Comparison of ENCODE assay signal across 15 cellular contexts in genomic region chr1:111833334-111833733, GRCh38.
DNase-seq lines count a peak whose midpoint lies in the region; ATAC-seq and TF ChIP-seq lines count a peak whose summit lies in the region.
"Had no signal": no experiment of that assay in that cellular context is flagged by ENCODE, and none has a peak within 500 bp of the region (broad histone marks: within the 10 kb centered on the region; RNA-seq: fewer than 3 reads in every experiment).

No MANE protein-coding gene starts in this region.

- no peak for ATAC-seq in HG03139 (IDR thresholded peaks at IDR 0.05; ENCODE audit: unreplicated experiment)
- no peak for ATAC-seq in GM21526 (IDR thresholded peaks at IDR 0.05; ENCODE audit: low FRiP score, unreplicated experiment)
- ATAC-seq in activated CD4-positive, alpha-beta T cell treated with anti-CD3 and anti-CD28 coated beads for 36 hours: no peak

- no peak overlapping the region for H2BK120ac ChIP-seq in mesendoderm (ENCODE audit: low read depth, low read length)

- H3K27ac ChIP-seq in mesendoderm (ENCODE audit: low read depth, low read length): no peak overlapping the region
- H3K27ac ChIP-seq: PC-9, thoracic aorta had no signal

- no peak overlapping the region for H4K8ac ChIP-seq in mesendoderm (ENCODE audit: low read depth, low read length)

- intact Hi-C loops in activated CD4-positive, alpha-beta T cell treated with anti-CD3 and anti-CD28 coated beads for 36 hours (cut with DNase I, micrococcal nuclease): no loop called here

- no peaks in the 10 kb centered on the region for H3K9me3 Mint-ChIP-seq in activated CD4-positive, alpha-beta T cell treated with anti-CD3 and anti-CD28 coated beads for 36 hours (ENCODE audit: low read depth)
- H3K9me3 Mint-ChIP-seq: T-helper 1 cell treated with Interleukin-12 subunit alpha and Interleukin-12 subunit beta and Interleukin-4 antibody, amounts not matched to agents 30 μg/mL and 1 μg/mL, for 36 hours had no signal

- H3K4me3 ChIP-seq in cardiac fibroblast (replicated peaks in 1 of 2; ENCODE audit: low read depth in 2 of 2, low read length in 2 of 2) (no peak overlapping the region), mesendoderm (ENCODE audit: low read length) (no peak overlapping the region)
- H3K4me3 ChIP-seq: lung, PC-9, thoracic aorta had no signal

- H2AK5ac ChIP-seq in mesendoderm (ENCODE audit: low read length): no peak overlapping the region

- H3K4me2 ChIP-seq in mesendoderm (ENCODE audit: low read length): no peak overlapping the region
- H3K4me2 ChIP-seq: PC-9 had no signal

- H3K79me1 ChIP-seq in mesendoderm (ENCODE audit: low read length): no peaks in the 10 kb centered on the region

- POLR2A ChIA-PET in activated CD4-positive, alpha-beta T cell treated with anti-CD3 and anti-CD28 coated beads for 36 hours (lab: Charles Lee): no interaction called here

- no peak overlapping the region for H3K27ac Mint-ChIP-seq in activated CD4-positive, alpha-beta T cell treated with anti-CD3 and anti-CD28 coated beads for 36 hours
- H3K27ac Mint-ChIP-seq: T-helper 1 cell treated with Interleukin-12 subunit alpha and Interleukin-12 subunit beta and Interleukin-4 antibody, amounts not matched to agents 30 μg/mL and 1 μg/mL, for 36 hours had no signal

- no peaks in the 10 kb centered on the region for H3K4me1 ChIP-seq in mesendoderm (ENCODE audit: control insufficient read depth, low read depth, low read length)

- no peak overlapping the region for H3K23ac ChIP-seq in mesendoderm (ENCODE audit: low read length)

- H3K79me2 ChIP-seq in mesendoderm (ENCODE audit: control insufficient read depth, insufficient read depth, low read length): no peaks in the 10 kb centered on the region

- no peak overlapping the region for H3K18ac ChIP-seq in mesendoderm (ENCODE audit: low read length)

- H3K36me3 Mint-ChIP-seq in activated CD4-positive, alpha-beta T cell treated with anti-CD3 and anti-CD28 coated beads for 36 hours (ENCODE audit: low read depth): no peaks in the 10 kb centered on the region
- H3K36me3 Mint-ChIP-seq: IgD-negative memory B cell had no signal

- peaks cover 20% of the 10 kb centered on the region for H3K27me3 Mint-ChIP-seq in activated CD4-positive, alpha-beta T cell treated with anti-CD3 and anti-CD28 coated beads for 36 hours

- H3K36me3 ChIP-seq in mesendoderm (ENCODE audit: control insufficient read depth, insufficient read depth, low read length): no peaks in the 10 kb centered on the region
- H3K36me3 ChIP-seq: thoracic aorta had no signal

- H3K4me1 Mint-ChIP-seq in activated CD4-positive, alpha-beta T cell treated with anti-CD3 and anti-CD28 coated beads for 36 hours: no peaks in the 10 kb centered on the region

- WGBS in mesendoderm (ENCODE audit: extremely low coverage, insufficient coverage, low lambda C conversion rate): no CpG with 5 or more reads among the region's 4 CpGs

- DNase-seq in ELR (ENCODE audit: low read depth) (peak; percentile 6), M059J (ENCODE audit: low read depth) (peak; percentile 6), cardiac fibroblast (ENCODE audit: low read depth in 2 of 2) (peak; percentile 6 to 10), mesendoderm (peak; percentile 32), NCI-H345 treated with DMSO at 0.1 percent for 48 hours (lab: John Stamatoyannopoulos, UW; ENCODE audit: unreplicated experiment) (no peak)
- no peak for DNase-seq in activated CD4-positive, alpha-beta T cell treated with anti-CD3 and anti-CD28 coated beads for 36 hours
- DNase-seq: activated CD4-positive, alpha-beta T cell treated with anti-CD3 and anti-CD28 coated beads for 48 hours; aorta; PC-9 had no signal

- no peak overlapping the region for H3K4me3 Mint-ChIP-seq in activated CD4-positive, alpha-beta T cell treated with anti-CD3 and anti-CD28 coated beads for 36 hours
- H3K4me3 Mint-ChIP-seq: IgD-negative memory B cell; T-helper 1 cell treated with Interleukin-12 subunit alpha and Interleukin-12 subunit beta and Interleukin-4 antibody, amounts not matched to agents 30 μg/mL and 1 μg/mL, for 36 hours had no signal

- H3K9ac ChIP-seq in mesendoderm (ENCODE audit: low read length): no peak overlapping the region

- H3K4ac ChIP-seq in mesendoderm (ENCODE audit: low read depth, low read length): no peak overlapping the region

- H2BK15ac ChIP-seq in mesendoderm (replicated peaks; ENCODE audit: low read depth): no peak overlapping the region

- no peak overlapping the region for H4K5ac ChIP-seq in mesendoderm (ENCODE audit: low read length)

- TF ChIP-seq CTCF in cardiac fibroblast (IDR thresholded peaks at IDR 0.05; ENCODE audit: low read depth, low read length): no peak

- no peak overlapping the region for H3K56ac ChIP-seq in mesendoderm (ENCODE audit: low read length)

- CTCF ChIA-PET in activated CD4-positive, alpha-beta T cell treated with anti-CD3 and anti-CD28 coated beads for 36 hours (lab: Charles Lee): no interaction called here

- no peak overlapping the region for H2BK5ac ChIP-seq in mesendoderm (ENCODE audit: low read length)

- no peaks in the 10 kb centered on the region for H3K27me3 ChIP-seq in mesendoderm (ENCODE audit: insufficient read depth, low read length, poor library complexity)

Comparison
In these comparisons a context has a peak if more than half of its experiments do, and no peak if none do; other contexts are left out.
1. DNase-seq: peak in ELR (single experiment), M059J (single experiment), cardiac fibroblast (2 of 2) and mesendoderm (single experiment); none in NCI-H345 treated with DMSO at 0.1 percent for 48 hours (single experiment) and activated CD4-positive, alpha-beta T cell treated with anti-CD3 and anti-CD28 coated beads for 36 hours (single experiment).